17 cellular contexts compared by ENCODE assay signal in genomic region chr1:30670195-30671060, GRCh38. TPM values are rescaled to one million over a fixed set of nuclear protein-coding genes. Genes with fewer than 3 reads are reported as not detected.
DNase-seq lines count a peak whose midpoint lies in the region; ATAC-seq and TF ChIP-seq lines count a peak whose summit lies in the region.
"Had no signal": no experiment of that assay in that cellular context is flagged by ENCODE, and none has a peak within 500 bp of the region (broad histone marks: within the 10 kb centered on the region; RNA-seq: fewer than 3 reads in every experiment).

No MANE protein-coding gene starts in this region.

- no peak overlapping the region for H3K4me3 Mint-ChIP-seq in chondrocyte (ENCODE audit: unreplicated experiment)
- H3K4me3 Mint-ChIP-seq in stimulated activated memory B cell treated with anti-CD40 and anti-IgM and Interleukin-4, amounts not matched to agents 10 μg/mL and 1 μg/mL and 100 μg/mL, for 72 hours = no peak overlapping the region
- H3K4me3 Mint-ChIP-seq in activated naive CD4-positive, alpha-beta T cell treated with anti-CD3 and anti-CD28 coated beads for 36 hours = no peak overlapping the region
- H3K4me3 Mint-ChIP-seq: activated naive CD8-positive, alpha-beta T cell treated with anti-CD3 and anti-CD28 coated beads for 36 hours; neural crest cell; stimulated activated effector memory CD8-positive, alpha-beta T cell treated with anti-CD3 and anti-CD28 coated beads, Interleukin-12 subunit alpha, Interleukin-12 subunit beta, amount 100 ng/mL, for 72 hours had no signal

- CTCF ChIA-PET in activated naive CD4-positive, alpha-beta T cell treated with anti-CD3 and anti-CD28 coated beads for 36 hours (lab: Charles Lee) = no interaction called here

- ATAC-seq in stimulated activated memory B cell treated with anti-CD40 and anti-IgM and Interleukin-4, amounts not matched to agents 10 μg/mL and 1 μg/mL and 100 μg/mL, for 72 hours = no peak
- ATAC-seq in GM18909 (IDR thresholded peaks at IDR 0.05; ENCODE audit: poor library complexity, unreplicated experiment) = no peak
- ATAC-seq: A549; stimulated activated effector memory CD8-positive, alpha-beta T cell treated with anti-CD3 and anti-CD28 coated beads, Interleukin-12 subunit alpha, Interleukin-12 subunit beta, amount 100 ng/mL, for 72 hours had no signal

- H3K27ac Mint-ChIP-seq in chondrocyte (ENCODE audit: unreplicated experiment) = no peak overlapping the region
- no peak overlapping the region for H3K27ac Mint-ChIP-seq in stimulated activated memory B cell treated with anti-CD40 and anti-IgM and Interleukin-4, amounts not matched to agents 10 μg/mL and 1 μg/mL and 100 μg/mL, for 72 hours
- H3K27ac Mint-ChIP-seq in activated naive CD4-positive, alpha-beta T cell treated with anti-CD3 and anti-CD28 coated beads for 36 hours = no peak overlapping the region
- H3K27ac Mint-ChIP-seq: activated naive CD8-positive, alpha-beta T cell treated with anti-CD3 and anti-CD28 coated beads for 36 hours; stimulated activated effector memory CD8-positive, alpha-beta T cell treated with anti-CD3 and anti-CD28 coated beads, Interleukin-12 subunit alpha, Interleukin-12 subunit beta, amount 100 ng/mL, for 72 hours had no signal

- H3K4me1 Mint-ChIP-seq in chondrocyte (ENCODE audit: low read depth) = peaks cover 4% of the 10 kb centered on the region
- no peaks in the 10 kb centered on the region for H3K4me1 Mint-ChIP-seq in stimulated activated memory B cell treated with anti-CD40 and anti-IgM and Interleukin-4, amounts not matched to agents 10 μg/mL and 1 μg/mL and 100 μg/mL, for 72 hours
- H3K4me1 Mint-ChIP-seq in activated naive CD4-positive, alpha-beta T cell treated with anti-CD3 and anti-CD28 coated beads for 36 hours (ENCODE audit: low read depth) = no peaks in the 10 kb centered on the region
- H3K4me1 Mint-ChIP-seq: activated naive CD8-positive, alpha-beta T cell treated with anti-CD3 and anti-CD28 coated beads for 36 hours; stimulated activated effector memory CD8-positive, alpha-beta T cell treated with anti-CD3 and anti-CD28 coated beads, Interleukin-12 subunit alpha, Interleukin-12 subunit beta, amount 100 ng/mL, for 72 hours had no signal

- TF ChIP-seq CTCF in chondrocyte (IDR thresholded peaks at IDR 0.05) = no peak

- H3K36me3 Mint-ChIP-seq in chondrocyte (ENCODE audit: low read depth) = peaks cover 3% of the 10 kb centered on the region
- peaks cover 7% of the 10 kb centered on the region for H3K36me3 Mint-ChIP-seq in stimulated activated memory B cell treated with anti-CD40 and anti-IgM and Interleukin-4, amounts not matched to agents 10 μg/mL and 1 μg/mL and 100 μg/mL, for 72 hours
- no peaks in the 10 kb centered on the region for H3K36me3 Mint-ChIP-seq in activated naive CD4-positive, alpha-beta T cell treated with anti-CD3 and anti-CD28 coated beads for 36 hours (ENCODE audit: low read depth)
- H3K36me3 Mint-ChIP-seq: activated naive CD8-positive, alpha-beta T cell treated with anti-CD3 and anti-CD28 coated beads for 36 hours; stimulated activated effector memory CD8-positive, alpha-beta T cell treated with anti-CD3 and anti-CD28 coated beads, Interleukin-12 subunit alpha, Interleukin-12 subunit beta, amount 100 ng/mL, for 72 hours had no signal

- peaks cover 20% of the 10 kb centered on the region for H3K9me3 Mint-ChIP-seq in chondrocyte (ENCODE audit: low read depth)
- peaks cover 9% of the 10 kb centered on the region for H3K9me3 Mint-ChIP-seq in stimulated activated memory B cell treated with anti-CD40 and anti-IgM and Interleukin-4, amounts not matched to agents 10 μg/mL and 1 μg/mL and 100 μg/mL, for 72 hours
- peaks cover 4% of the 10 kb centered on the region for H3K9me3 Mint-ChIP-seq in activated naive CD4-positive, alpha-beta T cell treated with anti-CD3 and anti-CD28 coated beads for 36 hours

- peaks cover 8% of the 10 kb centered on the region for H3K27me3 Mint-ChIP-seq in chondrocyte (ENCODE audit: low read depth)
- peaks cover 40% of the 10 kb centered on the region for H3K27me3 Mint-ChIP-seq in stimulated activated memory B cell treated with anti-CD40 and anti-IgM and Interleukin-4, amounts not matched to agents 10 μg/mL and 1 μg/mL and 100 μg/mL, for 72 hours
- peaks cover 6% of the 10 kb centered on the region for H3K27me3 Mint-ChIP-seq in activated naive CD4-positive, alpha-beta T cell treated with anti-CD3 and anti-CD28 coated beads for 36 hours (ENCODE audit: low read depth)

- intact Hi-C loops in activated naive CD4-positive, alpha-beta T cell treated with anti-CD3 and anti-CD28 coated beads for 36 hours (cut with micrococcal nuclease) = no loop called here

- DNase-seq in AG08396 (ENCODE audit: low spot score) = peak; percentile 57
- DNase-seq in HS-27A (ENCODE audit: low read depth) = peak; percentile 12
- peak; percentile 61 for DNase-seq in chondrocyte (ENCODE audit: low spot score)
- DNase-seq in kidney tubule cell (ENCODE audit: low spot score) = peak; percentile 17
- no peak for DNase-seq in activated naive CD4-positive, alpha-beta T cell treated with anti-CD3 and anti-CD28 coated beads for 36 hours
- DNase-seq in NCI-H510A treated with DMSO at 0.1 percent for 48 hours (lab: John Stamatoyannopoulos, UW) = no peak
- DNase-seq: activated naive CD8-positive, alpha-beta T cell treated with anti-CD3 and anti-CD28 coated beads for 36 hours; NK-92 treated with Interleukin-12 subunit alpha and Interleukin-12 subunit beta, amount 100 ng/mL, for 24 hours; SHP77; stimulated activated CD4-positive, alpha-beta T cell treated with anti-CD3 and anti-CD28 coated beads, Interleukin-4, amount 100 ng/mL, for 4 hours; T-helper 2 cell had no signal

RNA-seq across cellular contexts. Expression of gene MATN1, which starts 53.0 kb away (rescaled TPM):
- total RNA-seq in chondrocyte = 0.19 to 0.82 TPM (median 0.47 TPM) in 3 replicates
- total RNA-seq in activated naive CD4-positive, alpha-beta T cell treated with anti-CD3 and anti-CD28 coated beads for 36 hours = under 1 TPM; 0.36 to 0.37 TPM
- total RNA-seq: right atrium auricular region had no signal

Comparison
In these comparisons a context has a peak if more than half of its experiments do, and no peak if none do; other contexts are left out.
1. DNase-seq: peak in AG08396 (single experiment), HS-27A (single experiment), chondrocyte (single experiment) and kidney tubule cell (single experiment); none in activated naive CD4-positive, alpha-beta T cell treated with anti-CD3 and anti-CD28 coated beads for 36 hours (single experiment) and NCI-H510A treated with DMSO at 0.1 percent for 48 hours (single experiment).